In the genomic region with DNA sequence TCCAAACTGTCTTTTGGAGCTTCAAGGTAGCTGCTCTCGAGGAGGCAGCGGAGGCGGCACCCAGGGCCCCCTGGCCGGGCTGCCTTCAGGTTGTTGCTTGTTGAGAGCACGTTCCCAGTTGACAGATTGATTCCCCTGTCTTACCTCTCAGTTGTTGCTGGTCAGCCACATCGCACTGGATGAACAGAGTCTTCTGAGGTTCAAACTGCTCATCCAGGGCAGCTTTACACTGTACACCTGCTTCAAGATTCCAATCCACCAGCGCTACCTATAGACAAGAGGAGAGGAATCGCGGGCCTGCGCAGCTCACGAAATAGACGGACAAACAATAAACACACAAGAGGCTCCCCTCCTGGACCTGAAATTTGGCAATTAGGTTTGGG, we compare ENCODE assay signal across 8 cellular contexts. TPM values are rescaled to one million over a fixed set of nuclear protein-coding genes. Genes with fewer than 3 reads are reported as not detected.
A peak's percentile ranks its signal among the peaks of the same experiment; 100 is the strongest.
DNase-seq lines count a peak whose midpoint lies in the region; ATAC-seq lines count a peak whose summit lies in the region.

No MANE protein-coding gene starts in this region.

- ATAC-seq in GM18498 (IDR thresholded peaks at IDR 0.05; ENCODE audit: unreplicated experiment), result peak; percentile 31
- ATAC-seq in activated naive CD8-positive, alpha-beta T cell treated with anti-CD3 and anti-CD28 coated beads, Interleukin-2, amount 10 ng/mL, durations not matched to agents 7 days and 5 days (ENCODE audit: low read depth), result peak; percentile 31
- peak; percentile 40 for ATAC-seq in stimulated activated effector memory CD8-positive, alpha-beta T cell treated with anti-CD3 and anti-CD28 coated beads, Interleukin-12 subunit alpha, Interleukin-12 subunit beta, amount 100 ng/mL, for 72 hours

- POLR2A ChIA-PET in activated naive CD8-positive, alpha-beta T cell treated with anti-CD3 and anti-CD28 coated beads, Interleukin-2, amount 10 ng/mL, durations not matched to agents 7 days and 5 days (lab: Charles Lee), result interaction anchor here (0.7 to 2.1 kb wide), 4 partner anchors 70 to 1674 kb away, joined by 3 to 8 read pairs (median 3); a partner anchor contains a TSS

- peaks cover 4% of the 10 kb centered on the region for H3K4me1 ChIP-seq in iPS-18a (ENCODE audit: control insufficient read depth, low read depth, low read length)

- H3K27me3 Mint-ChIP-seq in activated naive CD8-positive, alpha-beta T cell treated with anti-CD3 and anti-CD28 coated beads, Interleukin-2, amount 10 ng/mL, durations not matched to agents 7 days and 5 days, result peaks cover 24% of the 10 kb centered on the region

- H3K4me3 Mint-ChIP-seq in activated naive CD8-positive, alpha-beta T cell treated with anti-CD3 and anti-CD28 coated beads, Interleukin-2, amount 10 ng/mL, durations not matched to agents 7 days and 5 days, result peak overlapping the region; percentile 88
- peak overlapping the region; percentile 78 for H3K4me3 Mint-ChIP-seq in stimulated activated effector memory CD8-positive, alpha-beta T cell treated with anti-CD3 and anti-CD28 coated beads, Interleukin-12 subunit alpha, Interleukin-12 subunit beta, amount 100 ng/mL, for 72 hours

- peaks cover 17% of the 10 kb centered on the region for H3K27me3 ChIP-seq in H7 (ENCODE audit: control insufficient read depth, insufficient read depth, low read length)
- peaks cover 43% of the 10 kb centered on the region for H3K27me3 ChIP-seq in iPS-18a (ENCODE audit: control insufficient read depth, insufficient read depth, low read length)

- H3K4me3 ChIP-seq in H7 (ENCODE audit: insufficient read depth, low read depth, low read length) (peak overlapping the region; percentile 60), iPS-18a (ENCODE audit: low read length) (peak overlapping the region; percentile 88)

- H3K9me3 Mint-ChIP-seq in activated naive CD8-positive, alpha-beta T cell treated with anti-CD3 and anti-CD28 coated beads, Interleukin-2, amount 10 ng/mL, durations not matched to agents 7 days and 5 days, result no peaks in the 10 kb centered on the region
- H3K9me3 Mint-ChIP-seq in stimulated activated effector memory CD8-positive, alpha-beta T cell treated with anti-CD3 and anti-CD28 coated beads, Interleukin-12 subunit alpha, Interleukin-12 subunit beta, amount 100 ng/mL, for 72 hours, result peaks cover 3% of the 10 kb centered on the region

- H3K36me3 ChIP-seq in H7 (replicated peaks; ENCODE audit: control insufficient read depth, insufficient read depth, low read length) (no peaks in the 10 kb centered on the region), iPS-18a (ENCODE audit: control insufficient read depth, low read depth, low read length) (no peaks in the 10 kb centered on the region)

- no peak overlapping the region for H3K27ac ChIP-seq in iPS-18a (ENCODE audit: low read length)

- no peaks in the 10 kb centered on the region for H3K36me3 Mint-ChIP-seq in activated naive CD8-positive, alpha-beta T cell treated with anti-CD3 and anti-CD28 coated beads, Interleukin-2, amount 10 ng/mL, durations not matched to agents 7 days and 5 days
- H3K36me3 Mint-ChIP-seq in stimulated activated effector memory CD8-positive, alpha-beta T cell treated with anti-CD3 and anti-CD28 coated beads, Interleukin-12 subunit alpha, Interleukin-12 subunit beta, amount 100 ng/mL, for 72 hours, result peaks cover 5% of the 10 kb centered on the region

- DNase-seq in H7 (peak; percentile 38), LoVo (ENCODE audit: low spot score) (peak; percentile 52), inferior parietal cortex (ENCODE audit: extremely low spot score) (no peak)
- peak; percentile 48 for DNase-seq in activated naive CD8-positive, alpha-beta T cell treated with anti-CD3 and anti-CD28 coated beads, Interleukin-2, amount 10 ng/mL, durations not matched to agents 7 days and 5 days
- DNase-seq in stimulated activated effector memory CD8-positive, alpha-beta T cell treated with anti-CD3 and anti-CD28 coated beads, Interleukin-12 subunit alpha, Interleukin-12 subunit beta, amount 100 ng/mL, for 72 hours (ENCODE audit: low spot score in 2 of 2), result peak in 1 of 2 donors; percentile 2
- no peak for DNase-seq in stimulated activated CD4-positive, alpha-beta T cell treated with anti-CD3 and anti-CD28 coated beads, Interleukin-2, amount 100 ng/mL, for 48 hours

- no peak overlapping the region for H3K9ac ChIP-seq in iPS-18a (ENCODE audit: low read length)

- H3K9me3 ChIP-seq in iPS-18a (ENCODE audit: control insufficient read depth, low read depth, low read length), result no peaks in the 10 kb centered on the region

- H3K27ac Mint-ChIP-seq in activated naive CD8-positive, alpha-beta T cell treated with anti-CD3 and anti-CD28 coated beads, Interleukin-2, amount 10 ng/mL, durations not matched to agents 7 days and 5 days, result peak overlapping the region; percentile 85
- peak overlapping the region; percentile 88 for H3K27ac Mint-ChIP-seq in stimulated activated effector memory CD8-positive, alpha-beta T cell treated with anti-CD3 and anti-CD28 coated beads, Interleukin-12 subunit alpha, Interleukin-12 subunit beta, amount 100 ng/mL, for 72 hours

- peaks cover 15% of the 10 kb centered on the region for H3K4me1 Mint-ChIP-seq in activated naive CD8-positive, alpha-beta T cell treated with anti-CD3 and anti-CD28 coated beads, Interleukin-2, amount 10 ng/mL, durations not matched to agents 7 days and 5 days
- H3K4me1 Mint-ChIP-seq in stimulated activated effector memory CD8-positive, alpha-beta T cell treated with anti-CD3 and anti-CD28 coated beads, Interleukin-12 subunit alpha, Interleukin-12 subunit beta, amount 100 ng/mL, for 72 hours, result peaks cover 18% of the 10 kb centered on the region

RNA-seq across cellular contexts. Expression of a gene that starts 0.5 kb away (rescaled TPM):
- total RNA-seq in H7 (2014; rRNA removed; shearing (Covaris generic)), result 6.2 and 13.9 TPM in 2 replicates
- 10 to 100 TPM; 10.4 to 10.7 TPM for total RNA-seq in activated naive CD8-positive, alpha-beta T cell treated with anti-CD3 and anti-CD28 coated beads, Interleukin-2, amount 10 ng/mL, durations not matched to agents 7 days and 5 days

Comparison
In these comparisons a context has a peak if more than half of its experiments do, and no peak if none do; other contexts are left out.
1. DNase-seq: peak in H7 (single experiment), LoVo (single experiment) and activated naive CD8-positive, alpha-beta T cell treated with anti-CD3 and anti-CD28 coated beads, Interleukin-2, amount 10 ng/mL, durations not matched to agents 7 days and 5 days (single experiment); none in stimulated activated CD4-positive, alpha-beta T cell treated with anti-CD3 and anti-CD28 coated beads, Interleukin-2, amount 100 ng/mL, for 48 hours (0 of 2) and inferior parietal cortex (single experiment).
2. Peak in every context shown above with its lines, with median percentiles within 50 percentile points of each other: ATAC-seq.